ENCODE assay signal across 8 cellular contexts in genomic region chr16:14070555-14070876, GRCh38. TPM values are rescaled to one million over a fixed set of nuclear protein-coding genes. Genes with fewer than 3 reads are reported as not detected.
DNase-seq lines count a peak whose midpoint lies in the region; ATAC-seq, FAIRE-seq and TF ChIP-seq lines count a peak whose summit lies in the region.

No MANE protein-coding gene starts in this region.

- H3K9me3 ChIP-seq in body of pancreas (no peaks in the 10 kb centered on the region), mononuclear cell (ENCODE audit: low read depth, low read length) (no peaks in the 10 kb centered on the region)

- H3K36me3 ChIP-seq in GM06990 (ENCODE audit: control insufficient read depth, insufficient read depth, low read length) (no peaks in the 10 kb centered on the region; the same call in 1 of the 2 replicates), body of pancreas (replicated peaks in 1 of 2; ENCODE audit: insufficient read depth in 1 of 2, low read depth in 2 of 2) (no peaks in the 10 kb centered on the region)

- FAIRE-seq in GM19239 (lab: Jason Lieb, UNC) = no peak

- H3K27me3 ChIP-seq in GM06990 (replicated peaks; ENCODE audit: control insufficient read depth, insufficient read depth, low read length) (no peaks in the 10 kb centered on the region), body of pancreas (no peaks in the 10 kb centered on the region), mononuclear cell (ENCODE audit: insufficient read depth, low read length) (no peaks in the 10 kb centered on the region)

- ATAC-seq in HG03103 (IDR thresholded peaks at IDR 0.05; ENCODE audit: low read depth, unreplicated experiment) (peak; percentile 22), body of pancreas (peak; percentile 26), GM19328 (IDR thresholded peaks at IDR 0.05; ENCODE audit: unreplicated experiment) (no peak)

- TF ChIP-seq POLR2A in body of pancreas (IDR thresholded peaks at IDR 0.05) = no peak

- TF ChIP-seq CTCF in GM06990 (IDR thresholded peaks at IDR 0.05; ENCODE audit: insufficient read depth, low read length, poor library complexity, severe bottlenecking) (no peak), body of pancreas (IDR thresholded peaks at IDR 0.05) (no peak)

- peak; percentile 5 for DNase-seq in GM06990 (ENCODE audit: extremely low read depth, insufficient read length)
- no peak for DNase-seq in body of pancreas
- DNase-seq in GM19239 (ENCODE audit: insufficient read length, low spot score) = no peak
- no peak for DNase-seq in NCI-H2196 (lab: John Stamatoyannopoulos, UW; ENCODE audit: unreplicated experiment)
- no peak for DNase-seq in GDM1 (lab: John Stamatoyannopoulos, UW)

- H3K4me1 ChIP-seq in body of pancreas (peaks cover 47% of the 10 kb centered on the region), mononuclear cell (ENCODE audit: insufficient read depth, low read length) (peaks cover 16% of the 10 kb centered on the region)

- H3K27ac ChIP-seq in body of pancreas = peak overlapping the region; percentile 87 to 98 (median 95)

- intact Hi-C loops in body of pancreas (cut with DNase I) = no loop called here

- peak overlapping the region; percentile 90 for H3K4me3 ChIP-seq in GM06990 (replicated peaks; ENCODE audit: low read depth, low read length)
- H3K4me3 ChIP-seq in body of pancreas = peak overlapping the region; percentile 84 to 85
- H3K4me3 ChIP-seq in mononuclear cell (ENCODE audit: low read length) = peak overlapping the region; percentile 67

- 0 to 22% methylated on average over 2 to 4 of the region's 4 CpGs for WGBS in body of pancreas, 2 donors

RNA-seq across cellular contexts. Expression of gene MRTFB, which starts 0.6 kb away (rescaled TPM):
- total RNA-seq in body of pancreas = 10 to 100 TPM; 39.2 to 46.8 TPM
- total RNA-seq in mononuclear cell = 7.1 TPM
